ENCODE assay signal across 17 cellular contexts in genomic region chr3:138011722-138012121, GRCh38. TPM values are rescaled to one million over a fixed set of nuclear protein-coding genes. Genes with fewer than 3 reads are reported as not detected.
DNase-seq lines count a peak whose midpoint lies in the region; ATAC-seq and TF ChIP-seq lines count a peak whose summit lies in the region.
"Had no signal": no experiment of that assay in that cellular context is flagged by ENCODE, and none has a peak within 500 bp of the region (broad histone marks: within the 10 kb centered on the region; RNA-seq: fewer than 3 reads in every experiment).

No MANE protein-coding gene starts in this region.

- no peak overlapping the region for H2AK5ac ChIP-seq in mesendoderm (ENCODE audit: low read length)

- H3K18ac ChIP-seq in mesendoderm (ENCODE audit: low read length), result no peak overlapping the region

- H2BK15ac ChIP-seq in mesendoderm (replicated peaks; ENCODE audit: low read depth), result no peak overlapping the region

- no peak overlapping the region for H3K56ac ChIP-seq in mesendoderm (ENCODE audit: low read length)

- no peak overlapping the region for H3K23ac ChIP-seq in mesendoderm (ENCODE audit: low read length)

- no peaks in the 10 kb centered on the region for H3K79me2 ChIP-seq in mesendoderm (ENCODE audit: control insufficient read depth, insufficient read depth, low read length)

- H3K9ac ChIP-seq in mesendoderm (ENCODE audit: low read length), result no peak overlapping the region

- BruUV-seq in Calu3 (replicated peaks; lab: Mats Ljungman, UMichigan), result no TSS peak

- no peak overlapping the region for H3K4me2 ChIP-seq in mesendoderm (ENCODE audit: low read length)

- peaks cover 13% of the 10 kb centered on the region for H3K27me3 Mint-ChIP-seq in stimulated activated naive CD8-positive, alpha-beta T cell treated with anti-CD3 and anti-CD28 coated beads, Interleukin-15, amount 100 ng/mL, for 72 hours
- peaks cover 11% of the 10 kb centered on the region for H3K27me3 Mint-ChIP-seq in Calu3 (ENCODE audit: unreplicated experiment)

- no peak overlapping the region for H3K27ac ChIP-seq in mesendoderm (ENCODE audit: low read depth, low read length)
- H3K27ac ChIP-seq in dorsolateral prefrontal cortex, result no peak overlapping the region
- H3K27ac ChIP-seq: C4-2B, SJCRH30 had no signal

- peak; percentile 12 for ATAC-seq in stimulated activated naive CD8-positive, alpha-beta T cell treated with anti-CD3 and anti-CD28 coated beads, Interleukin-15, amount 100 ng/mL, for 72 hours
- ATAC-seq in stimulated activated naive CD8-positive, alpha-beta T cell treated with anti-CD3 and anti-CD28 coated beads, Interleukin-15, Interleukin-2, amounts not matched to agents 100 U/mL and 50 U/mL, for 24 hours, result no peak
- ATAC-seq in left cardiac atrium (peak; percentile 88), GM21528 (IDR thresholded peaks at IDR 0.05; ENCODE audit: low FRiP score, unreplicated experiment) (no peak)
- ATAC-seq: HCT116, Panc1 had no signal

- H3K4me1 Mint-ChIP-seq in stimulated activated naive CD8-positive, alpha-beta T cell treated with anti-CD3 and anti-CD28 coated beads, Interleukin-15, amount 100 ng/mL, for 72 hours, result no peaks in the 10 kb centered on the region
- H3K4me1 Mint-ChIP-seq in Calu3 (ENCODE audit: low read depth, unreplicated experiment), result no peaks in the 10 kb centered on the region

- no peaks in the 10 kb centered on the region for H3K36me3 Mint-ChIP-seq in Calu3 (ENCODE audit: insufficient read depth, unreplicated experiment)

- H2BK5ac ChIP-seq in mesendoderm (ENCODE audit: low read length), result no peak overlapping the region

- H3K79me1 ChIP-seq in mesendoderm (ENCODE audit: low read length), result no peaks in the 10 kb centered on the region

- no peak overlapping the region for H4K8ac ChIP-seq in mesendoderm (ENCODE audit: low read depth, low read length)

- no peak overlapping the region for H3K27ac Mint-ChIP-seq in stimulated activated naive CD8-positive, alpha-beta T cell treated with anti-CD3 and anti-CD28 coated beads, Interleukin-15, amount 100 ng/mL, for 72 hours
- no peak overlapping the region for H3K27ac Mint-ChIP-seq in Calu3 (ENCODE audit: unreplicated experiment)

- no peaks in the 10 kb centered on the region for H3K36me3 ChIP-seq in mesendoderm (ENCODE audit: control insufficient read depth, insufficient read depth, low read length)
- H3K36me3 ChIP-seq: SJCRH30 had no signal

- no peaks in the 10 kb centered on the region for H3K9me3 Mint-ChIP-seq in stimulated activated naive CD8-positive, alpha-beta T cell treated with anti-CD3 and anti-CD28 coated beads, Interleukin-15, amount 100 ng/mL, for 72 hours
- no peaks in the 10 kb centered on the region for H3K9me3 Mint-ChIP-seq in Calu3 (ENCODE audit: low read depth, unreplicated experiment)

- TF ChIP-seq CTCF in Calu3 (IDR thresholded peaks at IDR 0.05; ENCODE audit: unreplicated experiment) (no peak), dorsolateral prefrontal cortex (IDR thresholded peaks at IDR 0.05 in 54 of 56, conservative IDR thresholded peaks at IDR 0.05 in 2 of 56; ENCODE audit: low read depth in 1 of 56, partially characterized antibody in 56 of 56) (no peak)

- intact Hi-C loops in left cardiac atrium (cut with DNase I), result no loop called here
- intact Hi-C loops in Calu3 (cut with micrococcal nuclease; ENCODE audit: unreplicated experiment), result no loop called here
- intact Hi-C loops in dorsolateral prefrontal cortex (cut with DNase I), result no loop called here

- CTCF ChIA-PET in Calu3 (lab: Charles Lee), result no interaction called here

- no peaks in the 10 kb centered on the region for H3K27me3 ChIP-seq in mesendoderm (ENCODE audit: insufficient read depth, low read length, poor library complexity)
- no peaks in the 10 kb centered on the region for H3K27me3 ChIP-seq in dorsolateral prefrontal cortex
- H3K27me3 ChIP-seq: SJCRH30 had no signal

- H2BK120ac ChIP-seq in mesendoderm (ENCODE audit: low read depth, low read length), result no peak overlapping the region

- no peak for DNase-seq in stimulated activated naive CD8-positive, alpha-beta T cell treated with anti-CD3 and anti-CD28 coated beads, Interleukin-15, amount 100 ng/mL, for 72 hours
- DNase-seq in stimulated activated naive CD8-positive, alpha-beta T cell treated with anti-CD3 and anti-CD28 coated beads, Interleukin-15, Interleukin-2, amounts not matched to agents 100 U/mL and 50 U/mL, for 24 hours, result no peak
- DNase-seq in left cardiac atrium (no peak), mesendoderm (peak; percentile 66), Calu3 (no peak), DMS153 treated with DMSO at 0.1 percent for 48 hours (lab: John Stamatoyannopoulos, UW; ENCODE audit: unreplicated experiment) (no peak), dorsolateral prefrontal cortex (no peak)
- DNase-seq: NCI-H1092 treated with DMSO at 0.1 percent for 48 hours, NCI-H1436 treated with DMSO at 0.1 percent for 48 hours, NCI-H1930, SJCRH30 had no signal

- WGBS in mesendoderm (ENCODE audit: extremely low coverage, insufficient coverage, low lambda C conversion rate), result no CpG with 5 or more reads among the region's 2 CpGs

- H3K4ac ChIP-seq in mesendoderm (ENCODE audit: low read depth, low read length), result no peak overlapping the region

- no peak overlapping the region for H3K4me3 ChIP-seq in mesendoderm (ENCODE audit: low read length)
- H3K4me3 ChIP-seq in dorsolateral prefrontal cortex, result no peak overlapping the region
- H3K4me3 ChIP-seq: SJCRH30 had no signal

- no peaks in the 10 kb centered on the region for H3K4me1 ChIP-seq in mesendoderm (ENCODE audit: control insufficient read depth, low read depth, low read length)
- H3K4me1 ChIP-seq: SJCRH30 had no signal

- no peak overlapping the region for H4K5ac ChIP-seq in mesendoderm (ENCODE audit: low read length)

- no peak overlapping the region for H3K4me3 Mint-ChIP-seq in stimulated activated naive CD8-positive, alpha-beta T cell treated with anti-CD3 and anti-CD28 coated beads, Interleukin-15, amount 100 ng/mL, for 72 hours
- H3K4me3 Mint-ChIP-seq in Calu3 (ENCODE audit: low read depth, unreplicated experiment), result no peak overlapping the region

RNA-seq across cellular contexts. Expression of gene CLDN18, which starts 1.8 kb away (rescaled TPM):
- total RNA-seq in left cardiac atrium, result 10 to 100 TPM; 13.2 to 47.9 TPM
- polyA plus RNA-seq in mesendoderm (2013, experiment 1 of 2), result not detected
- polyA plus RNA-seq in mesendoderm (2013, experiment 2 of 2), result not detected
- 0.85 and 3.3 TPM in 2 replicates for total RNA-seq in Calu3 (2022)
- not detected for total RNA-seq in dorsolateral prefrontal cortex
- total RNA-seq: H1, NCI-H460, SJCRH30 had no signal
- polyA plus RNA-seq: H1 had no signal

Comparison
In these comparisons a context has a peak if more than half of its experiments do, and no peak if none do; other contexts are left out.
1. ATAC-seq: peak in stimulated activated naive CD8-positive, alpha-beta T cell treated with anti-CD3 and anti-CD28 coated beads, Interleukin-15, amount 100 ng/mL, for 72 hours (single experiment) and left cardiac atrium (2 of 2); none in stimulated activated naive CD8-positive, alpha-beta T cell treated with anti-CD3 and anti-CD28 coated beads, Interleukin-15, Interleukin-2, amounts not matched to agents 100 U/mL and 50 U/mL, for 24 hours (single experiment) and GM21528 (single experiment).